ENCODE assay signal across 8 cellular contexts in the genomic region with DNA sequence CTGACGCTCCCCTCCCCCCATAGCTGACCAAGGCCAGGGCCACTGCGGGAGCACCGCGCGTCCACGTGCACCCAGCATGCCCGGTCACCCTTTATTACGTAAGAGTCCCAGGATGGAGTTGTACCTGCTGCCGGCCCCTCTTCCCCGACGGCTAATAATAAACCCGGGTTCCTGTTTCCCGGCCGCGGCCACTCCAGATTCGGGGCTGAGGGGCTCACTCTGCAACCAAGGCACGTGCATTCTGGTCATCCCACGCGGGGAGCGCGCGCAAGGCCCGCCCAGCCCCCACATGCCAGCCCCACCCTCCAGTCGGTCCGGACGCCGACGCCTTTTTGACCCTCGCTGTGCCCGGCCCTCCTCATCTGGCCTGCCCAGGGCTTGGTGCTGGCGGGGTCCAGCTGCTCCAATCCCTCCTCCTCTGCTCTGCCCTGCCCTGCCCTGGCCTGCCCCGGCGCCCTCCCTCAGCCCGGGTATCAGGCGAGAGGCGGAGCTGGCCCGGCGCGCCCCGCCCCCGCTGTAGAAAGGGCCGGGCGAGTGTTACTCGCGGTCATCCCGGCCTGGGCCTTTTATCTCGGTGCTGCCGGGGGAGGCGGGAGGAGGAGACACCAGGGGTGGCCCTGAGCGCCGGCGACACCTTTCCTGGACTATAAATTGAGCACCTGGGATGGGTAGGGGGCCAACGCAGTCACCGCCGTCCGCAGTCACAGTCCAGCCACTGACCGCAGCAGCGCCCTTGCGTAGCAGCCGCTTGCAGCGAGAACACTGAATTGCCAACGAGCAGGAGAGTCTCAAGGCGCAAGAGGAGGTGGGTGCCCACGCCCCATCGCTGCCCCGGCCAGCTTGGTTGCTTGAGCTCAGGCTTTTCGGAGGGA. TPM values are rescaled to one million over a fixed set of nuclear protein-coding genes. Genes with fewer than 3 reads are reported as not detected.
DNase-seq lines count a peak whose midpoint lies in the region; ATAC-seq and TF ChIP-seq lines count a peak whose summit lies in the region.

No MANE protein-coding gene starts in this region.

- in situ Hi-C loops in astrocyte of the cerebellum (cut with HindIII; ENCODE audit: low sequenced_read_pairs): no loop called here

- no peak for TF ChIP-seq CTCF in astrocyte of the cerebellum (IDR thresholded peaks at IDR 0.05; ENCODE audit: low read depth, low read length, missing control alignments)

- H3K4me3 ChIP-seq in astrocyte of the cerebellum (ENCODE audit: low read depth, low read length): peak overlapping the region; percentile 62

- ATAC-seq in GM18498 (IDR thresholded peaks at IDR 0.05; ENCODE audit: unreplicated experiment) (peak; percentile 62), HG02798 (IDR thresholded peaks at IDR 0.05; ENCODE audit: poor library complexity, unreplicated experiment) (peak; percentile 69)

- DNase-seq in NCI-H146 (lab: John Stamatoyannopoulos, UW) (peak; percentile 95), T-helper 1 cell (peak; percentile 32 to 85 (median 45)), astrocyte of the cerebellum (ENCODE audit: low read depth) (no peak), hippocampal formation (lab: John Stamatoyannopoulos, UW) (peak; percentile 70 to 84), renal cortical epithelial cell (ENCODE audit: low read depth) (peak; percentile 56), NCI-H128 (lab: John Stamatoyannopoulos, UW; ENCODE audit: unreplicated experiment) (no peak)

RNA-seq across cellular contexts. Expression of a gene that starts 2.6 kb away (rescaled TPM):
- 26.0 and 53.3 TPM in 2 replicates for total RNA-seq in renal cortical epithelial cell

Comparison
In these comparisons a context has a peak if more than half of its experiments do, and no peak if none do; other contexts are left out.
1. DNase-seq: peak in NCI-H146 (single experiment), T-helper 1 cell (5 of 5), hippocampal formation (2 of 2) and renal cortical epithelial cell (single experiment); none in astrocyte of the cerebellum (single experiment) and NCI-H128 (single experiment).